1 cellular context compared by ENCODE assay signal in the genomic region with DNA sequence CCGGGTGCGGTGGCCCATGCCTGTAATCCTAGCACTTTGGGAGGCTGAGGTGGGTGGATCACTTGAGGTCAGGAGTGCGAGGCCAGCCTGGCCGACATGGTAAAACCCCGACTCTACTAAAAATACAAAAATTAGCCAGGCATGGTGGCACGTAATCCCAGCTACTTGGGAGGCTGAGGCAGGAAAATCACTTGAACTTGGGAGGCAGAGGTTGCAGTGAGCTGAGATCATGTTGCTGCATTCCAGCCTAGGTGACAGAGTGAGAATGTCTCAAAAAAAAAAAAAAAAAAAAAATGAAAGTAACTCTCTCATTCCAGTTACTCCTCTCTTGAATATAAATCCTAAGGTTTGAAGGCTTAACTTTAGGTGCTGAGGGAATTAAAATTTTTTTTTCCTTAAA. TPM values are rescaled to one million over a fixed set of nuclear protein-coding genes. Genes with fewer than 3 reads are reported as not detected.
"Had no signal": no experiment of that assay in that cellular context is flagged by ENCODE, and none has a peak within 500 bp of the region (broad histone marks: within the 10 kb centered on the region; RNA-seq: fewer than 3 reads in every experiment).

No MANE protein-coding gene starts in this region.

RNA-seq across cellular contexts. Expression of gene DEPDC7, which starts 13.5 kb away (rescaled TPM):
- polyA plus RNA-seq: IgD-negative memory B cell had no signal
